Comparison of ENCODE assay signal across 17 cellular contexts in genomic region chr4:139663561-139664138, GRCh38.
"Had no signal": no experiment of that assay in that cellular context is flagged by ENCODE, and none has a peak within 500 bp of the region (broad histone marks: within the 10 kb centered on the region; RNA-seq: fewer than 3 reads in every experiment).

No MANE protein-coding gene starts in this region.

- H3K9me3 ChIP-seq: gastrocnemius medialis, left lung, sigmoid colon, SJSA1, spleen, thoracic aorta had no signal

- H3K4me3 Mint-ChIP-seq: activated CD4-positive, alpha-beta T cell treated with anti-CD3 and anti-CD28 coated beads, Interleukin-2, amount 10 ng/mL, durations not matched to agents 7 days and 5 days; activated naive CD8-positive, alpha-beta T cell treated with anti-CD3 and anti-CD28 coated beads for 36 hours; activated T-helper 1 cell treated with anti-CD3 and anti-CD28 coated beads, Interleukin-12 subunit alpha, Interleukin-12 subunit beta, Interleukin-2, Interleukin-4 antibody, amounts not matched to agents 30 ng/mL and 10 ng/mL and 1 ng/mL, durations not matched to agents 14 hours and 24 hours and 36 hours; neural progenitor cell; stimulated activated memory B cell treated with anti-CD40 and anti-IgM and Interleukin-4, amounts not matched to agents 10 μg/mL and 1 μg/mL and 100 μg/mL, for 72 hours had no signal

- ATAC-seq: gastrocnemius medialis; left lung; stimulated activated memory B cell treated with anti-CD40 and anti-IgM and Interleukin-4, amounts not matched to agents 10 μg/mL and 1 μg/mL and 100 μg/mL, for 72 hours had no signal

- H3K27ac ChIP-seq: neural progenitor cell, sigmoid colon, SJSA1, thoracic aorta had no signal

- H3K36me3 Mint-ChIP-seq: neural progenitor cell; stimulated activated memory B cell treated with anti-CD40 and anti-IgM and Interleukin-4, amounts not matched to agents 10 μg/mL and 1 μg/mL and 100 μg/mL, for 72 hours had no signal

- H3K9me3 Mint-ChIP-seq: activated CD4-positive, alpha-beta T cell treated with anti-CD3 and anti-CD28 coated beads, Interleukin-2, amount 10 ng/mL, durations not matched to agents 7 days and 5 days; activated naive CD8-positive, alpha-beta T cell treated with anti-CD3 and anti-CD28 coated beads for 36 hours; activated T-helper 1 cell treated with anti-CD3 and anti-CD28 coated beads, Interleukin-12 subunit alpha, Interleukin-12 subunit beta, Interleukin-2, Interleukin-4 antibody, amounts not matched to agents 30 ng/mL and 10 ng/mL and 1 ng/mL, durations not matched to agents 14 hours and 24 hours and 36 hours; neural progenitor cell; stimulated activated memory B cell treated with anti-CD40 and anti-IgM and Interleukin-4, amounts not matched to agents 10 μg/mL and 1 μg/mL and 100 μg/mL, for 72 hours had no signal

- H3K27me3 Mint-ChIP-seq: activated CD4-positive, alpha-beta T cell treated with anti-CD3 and anti-CD28 coated beads, Interleukin-2, amount 10 ng/mL, durations not matched to agents 7 days and 5 days had no signal

- H3K36me3 ChIP-seq: gastrocnemius medialis, left lung, neural progenitor cell, sigmoid colon, SJSA1, spleen, thoracic aorta had no signal

- H2AFZ ChIP-seq: neural progenitor cell had no signal

- H3K27me3 ChIP-seq: gastrocnemius medialis, left lung, neural progenitor cell, sigmoid colon, SJSA1, spleen had no signal

- H3K4me2 ChIP-seq: neural progenitor cell had no signal

- H3K4me3 ChIP-seq: gastrocnemius medialis, left lung, neural progenitor cell, sigmoid colon, SJSA1, spleen, thoracic aorta had no signal

- DNase-seq: activated CD4-positive, alpha-beta T cell treated with anti-CD3 and anti-CD28 coated beads, Interleukin-2, amount 10 ng/mL, durations not matched to agents 7 days and 5 days; activated naive CD8-positive, alpha-beta T cell treated with anti-CD3 and anti-CD28 coated beads for 36 hours; amniotic stem cell; caudate nucleus; gastrocnemius medialis; head of caudate nucleus; left lung; mammary epithelial cell; sigmoid colon; spleen; stimulated activated CD4-positive, alpha-beta T cell treated with anti-CD3 and anti-CD28 coated beads, Interleukin-4, amount 100 ng/mL, for 4 hours had no signal

- H3K27ac Mint-ChIP-seq: activated CD4-positive, alpha-beta T cell treated with anti-CD3 and anti-CD28 coated beads, Interleukin-2, amount 10 ng/mL, durations not matched to agents 7 days and 5 days; activated naive CD8-positive, alpha-beta T cell treated with anti-CD3 and anti-CD28 coated beads for 36 hours; activated T-helper 1 cell treated with anti-CD3 and anti-CD28 coated beads, Interleukin-12 subunit alpha, Interleukin-12 subunit beta, Interleukin-2, Interleukin-4 antibody, amounts not matched to agents 30 ng/mL and 10 ng/mL and 1 ng/mL, durations not matched to agents 14 hours and 24 hours and 36 hours; stimulated activated memory B cell treated with anti-CD40 and anti-IgM and Interleukin-4, amounts not matched to agents 10 μg/mL and 1 μg/mL and 100 μg/mL, for 72 hours had no signal

- FAIRE-seq: colon had no signal
